In the genomic region with DNA sequence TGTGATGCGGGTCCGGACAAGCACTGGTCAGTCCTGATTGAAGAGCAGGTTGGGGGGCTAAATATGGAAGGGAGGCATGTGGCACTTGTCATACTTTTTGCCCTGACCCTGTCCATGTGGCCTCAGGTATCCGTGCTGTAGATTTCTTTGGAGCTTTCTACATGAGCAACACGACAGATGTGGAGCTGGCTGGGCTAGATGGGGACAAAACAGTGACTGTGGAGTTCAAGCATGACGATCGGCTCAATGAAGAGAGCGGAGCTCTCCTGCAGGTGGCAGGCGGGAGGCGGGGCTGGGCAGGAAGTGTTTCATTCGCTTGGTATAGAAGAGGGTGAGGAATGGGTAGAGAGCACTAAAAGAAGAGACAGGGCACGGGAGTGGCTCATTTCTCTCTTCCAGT, we compare ENCODE assay signal across 9 cellular contexts. TPM values are rescaled to one million over a fixed set of nuclear protein-coding genes. Genes with fewer than 3 reads are reported as not detected.
DNase-seq lines count a peak whose midpoint lies in the region; ATAC-seq and TF ChIP-seq lines count a peak whose summit lies in the region.
"Had no signal": no experiment of that assay in that cellular context is flagged by ENCODE, and none has a peak within 500 bp of the region (broad histone marks: within the 10 kb centered on the region; RNA-seq: fewer than 3 reads in every experiment).

No MANE protein-coding gene starts in this region.

- CTCF ChIA-PET in activated naive CD4-positive, alpha-beta T cell treated with anti-CD3 and anti-CD28 coated beads for 36 hours (lab: Charles Lee) = interaction anchor here (1.0 to 3.0 kb wide), 8 partner anchors 9 to 45 kb away, joined by 3 to 17 read pairs (median 4); a partner anchor contains a TSS

- TF ChIP-seq CTCF in GM12864 (IDR thresholded peaks at IDR 0.05; ENCODE audit: low read depth, low read length, missing control alignments) = peak; percentile 52

- ATAC-seq in HG03439 (IDR thresholded peaks at IDR 0.05; ENCODE audit: unreplicated experiment) (no peak), HG02678 (IDR thresholded peaks at IDR 0.05; ENCODE audit: unreplicated experiment) (no peak)

- no peaks in the 10 kb centered on the region for H3K27me3 Mint-ChIP-seq in activated naive CD4-positive, alpha-beta T cell treated with anti-CD3 and anti-CD28 coated beads for 36 hours (ENCODE audit: low read depth)

- H3K27ac Mint-ChIP-seq in activated naive CD4-positive, alpha-beta T cell treated with anti-CD3 and anti-CD28 coated beads for 36 hours = peak overlapping the region; percentile 37

- peaks cover 49% of the 10 kb centered on the region for H3K36me3 Mint-ChIP-seq in activated naive CD4-positive, alpha-beta T cell treated with anti-CD3 and anti-CD28 coated beads for 36 hours (ENCODE audit: low read depth)

- no peak overlapping the region for H3K27ac ChIP-seq in caudate nucleus (ENCODE audit: low read depth, low read length)

- no peak overlapping the region for H3K4me3 ChIP-seq in GM12864 (ENCODE audit: low read depth, low read length)
- H3K4me3 ChIP-seq: HAP-1 had no signal

- H3K4me3 Mint-ChIP-seq in activated naive CD4-positive, alpha-beta T cell treated with anti-CD3 and anti-CD28 coated beads for 36 hours = no peak overlapping the region

- intact Hi-C loops in activated naive CD4-positive, alpha-beta T cell treated with anti-CD3 and anti-CD28 coated beads for 36 hours (cut with micrococcal nuclease) = loop anchor here (1.0 kb wide), 1 partner anchor 110 kb away; no protein-coding TSS in a partner anchor

- H3K9me3 Mint-ChIP-seq in activated naive CD4-positive, alpha-beta T cell treated with anti-CD3 and anti-CD28 coated beads for 36 hours = no peaks in the 10 kb centered on the region

- H3K4me1 Mint-ChIP-seq in activated naive CD4-positive, alpha-beta T cell treated with anti-CD3 and anti-CD28 coated beads for 36 hours (ENCODE audit: low read depth) = peaks cover 21% of the 10 kb centered on the region

- no peak for DNase-seq in GM12864 (ENCODE audit: low read depth)
- DNase-seq in T-helper 2 cell = peak in 4 of 5 experiments; percentile 39 to 82 (median 50)
- peak; percentile 82 for DNase-seq in activated naive CD4-positive, alpha-beta T cell treated with anti-CD3 and anti-CD28 coated beads for 36 hours
- peak; percentile 36 to 40 for DNase-seq in stimulated activated CD4-positive, alpha-beta T cell treated with anti-CD3 and anti-CD28 coated beads, Interleukin-15, amount 100 ng/mL, for 1 hour (ENCODE audit: low read depth in 1 of 2, low spot score in 1 of 2)
- no peak for DNase-seq in caudate nucleus (lab: John Stamatoyannopoulos, UW)
- DNase-seq in NCI-H1694 treated with DMSO at 0.1 percent for 48 hours (lab: John Stamatoyannopoulos, UW) = no peak

RNA-seq across cellular contexts. Expression of a gene that starts 13.0 kb away (rescaled TPM):
- total RNA-seq in activated naive CD4-positive, alpha-beta T cell treated with anti-CD3 and anti-CD28 coated beads for 36 hours = 10 to 100 TPM; 27.4 to 28.8 TPM

RNA-seq across cellular contexts. Expression of a gene that starts 16.5 kb away (rescaled TPM):
- 10 to 100 TPM; 25.8 to 26.7 TPM for total RNA-seq in activated naive CD4-positive, alpha-beta T cell treated with anti-CD3 and anti-CD28 coated beads for 36 hours

RNA-seq across cellular contexts. Expression of a gene that starts 24.7 kb away (rescaled TPM):
- 10 to 100 TPM; 67.0 to 68.1 TPM for total RNA-seq in activated naive CD4-positive, alpha-beta T cell treated with anti-CD3 and anti-CD28 coated beads for 36 hours

RNA-seq across cellular contexts. Expression of a gene that starts 42.5 kb away (rescaled TPM):
- 100 to 1,000 TPM; 102 to 127 TPM for total RNA-seq in activated naive CD4-positive, alpha-beta T cell treated with anti-CD3 and anti-CD28 coated beads for 36 hours

Comparison
In these comparisons a context has a peak if more than half of its experiments do, and no peak if none do; other contexts are left out.
1. DNase-seq: peak in T-helper 2 cell (4 of 5), activated naive CD4-positive, alpha-beta T cell treated with anti-CD3 and anti-CD28 coated beads for 36 hours (single experiment) and stimulated activated CD4-positive, alpha-beta T cell treated with anti-CD3 and anti-CD28 coated beads, Interleukin-15, amount 100 ng/mL, for 1 hour (2 of 2); none in GM12864 (single experiment), caudate nucleus (0 of 61) and NCI-H1694 treated with DMSO at 0.1 percent for 48 hours (single experiment).